ENCODE assay signal across 26 cellular contexts in the genomic region with DNA sequence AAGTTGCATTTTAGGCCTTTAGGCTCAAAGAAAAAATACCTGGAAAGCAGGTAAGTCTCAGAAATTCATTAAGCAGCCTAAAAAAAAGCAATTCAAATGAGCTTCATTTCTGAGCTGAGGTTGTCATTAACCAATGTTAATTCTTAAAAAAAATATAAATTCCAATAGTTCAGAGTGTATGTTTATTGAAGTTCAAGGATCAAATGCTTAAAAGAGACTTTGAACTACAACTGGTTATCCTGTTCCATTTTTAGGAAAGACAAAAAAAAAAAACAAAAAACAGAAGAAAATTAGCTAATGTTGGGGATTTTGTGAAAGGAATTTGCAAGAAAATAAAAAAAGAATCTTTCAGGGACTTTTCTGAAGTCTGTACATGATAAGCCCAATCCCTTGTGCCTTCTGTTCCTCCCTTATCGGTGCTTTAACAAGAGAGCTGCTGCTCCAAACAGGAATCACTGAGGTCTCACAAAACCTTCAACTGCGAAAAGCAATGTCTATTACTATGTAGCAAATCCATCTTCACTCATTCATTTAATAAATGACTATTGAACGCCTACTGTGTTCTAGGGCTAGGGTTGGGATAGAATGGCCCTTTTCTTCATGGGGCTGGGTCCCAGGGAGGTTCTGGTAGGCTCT.
"Had no signal": no experiment of that assay in that cellular context is flagged by ENCODE, and none has a peak within 500 bp of the region (broad histone marks: within the 10 kb centered on the region; RNA-seq: fewer than 3 reads in every experiment).

No MANE protein-coding gene starts in this region.

- H3K27me3 ChIP-seq: colonic mucosa, heart left ventricle, neural progenitor cell, tibial nerve had no signal

- H3K36me3 ChIP-seq: colonic mucosa, heart left ventricle, neural progenitor cell, tibial nerve had no signal

- ATAC-seq: activated CD4-positive, alpha-beta T cell treated with anti-CD3 and anti-CD28 coated beads for 36 hours; activated T-helper 17 cell treated with anti-CD3 and anti-CD28 coated beads, Interleukin-2, amount 50 U/mL, for 72 hours; effector memory CD8-positive, alpha-beta T cell; esophagus mucosa; naive thymus-derived CD8-positive, alpha-beta T cell; stimulated activated naive CD8-positive, alpha-beta T cell treated with anti-CD3 and anti-CD28 coated beads, Interleukin-15, Interleukin-2, amounts not matched to agents 100 U/mL and 50 U/mL, for 24 hours had no signal

- H3K4me2 ChIP-seq: neural progenitor cell had no signal

- DNase-seq: activated B cell treated with CpG ODN at 0.5 μM for 24 hours; activated CD4-positive, alpha-beta T cell treated with anti-CD3 and anti-CD28 coated beads for 36 hours; activated CD4-positive, alpha-beta T cell treated with anti-CD3 and anti-CD28 coated beads, Interleukin-2, amount 50 U/mL, for 4 hours; activated CD8-positive, alpha-beta memory T cell treated with anti-CD3 and anti-CD28 coated beads for 24 hours; activated CD8-positive, alpha-beta memory T cell treated with anti-CD3 and anti-CD28 coated beads, Interleukin-2, amount 50 U/mL, for 4 hours; activated naive CD4-positive, alpha-beta T cell; activated T-cell treated with anti-CD3 and anti-CD28 coated beads, Interleukin-2, amount 50 U/mL, for 24 hours; colonic mucosa; dorsolateral prefrontal cortex; effector memory CD8-positive, alpha-beta T cell; heart left ventricle; islet precursor cell; left cardiac atrium; naive thymus-derived CD8-positive, alpha-beta T cell; retina; stimulated activated CD4-positive, alpha-beta T cell treated with anti-CD3 and anti-CD28 coated beads, Interleukin-12 subunit alpha, Interleukin-12 subunit beta, amount 100 ng/mL, for 4 hours; stimulated activated CD4-positive, alpha-beta T cell treated with anti-CD3 and anti-CD28 coated beads, Interleukin-4, amount 100 ng/mL, for 4 hours; stimulated activated naive CD8-positive, alpha-beta T cell treated with anti-CD3 and anti-CD28 coated beads, Interleukin-15, Interleukin-2, amounts not matched to agents 100 U/mL and 50 U/mL, for 24 hours; T-helper 9 cell had no signal

- H3K27ac ChIP-seq: colonic mucosa, dorsolateral prefrontal cortex, heart left ventricle, neural progenitor cell, tibial nerve had no signal

- H3K4me3 ChIP-seq: colonic mucosa, dorsolateral prefrontal cortex, heart left ventricle, lung, neural progenitor cell, tibial nerve had no signal

- H3K9me3 ChIP-seq: colonic mucosa, heart left ventricle, tibial nerve had no signal

- H2AFZ ChIP-seq: neural progenitor cell had no signal

- FAIRE-seq: endothelial cell of umbilical vein, urothelium cell line had no signal

- H3K4me1 ChIP-seq: colonic mucosa, neural progenitor cell, tibial nerve had no signal

- H3K9ac ChIP-seq: neural progenitor cell had no signal
